In the genomic region with DNA sequence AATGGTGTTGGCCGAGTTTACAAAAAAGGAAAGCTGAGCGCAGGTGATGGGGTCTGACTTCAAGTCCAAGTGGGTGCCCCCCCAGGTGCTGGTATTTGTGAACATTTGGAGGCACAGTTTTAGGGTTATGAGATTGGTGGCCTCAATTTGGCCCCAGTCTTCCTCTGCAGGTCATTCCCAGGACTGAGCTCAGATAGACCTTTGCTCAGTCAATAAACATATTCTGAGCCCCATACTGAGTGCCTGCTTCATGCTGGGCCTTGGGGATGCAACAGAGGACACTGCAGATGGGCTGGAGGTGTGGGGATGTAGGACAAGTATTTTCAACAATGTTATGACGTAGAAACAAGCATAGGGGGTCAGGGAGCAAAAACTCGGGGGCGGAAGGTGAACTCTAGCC, we compare ENCODE assay signal across 27 cellular contexts. TPM values are rescaled to one million over a fixed set of nuclear protein-coding genes. Genes with fewer than 3 reads are reported as not detected.
DNase-seq lines count a peak whose midpoint lies in the region; ATAC-seq, FAIRE-seq and TF ChIP-seq lines count a peak whose summit lies in the region.
"Had no signal": no experiment of that assay in that cellular context is flagged by ENCODE, and none has a peak within 500 bp of the region (broad histone marks: within the 10 kb centered on the region; RNA-seq: fewer than 3 reads in every experiment).

No MANE protein-coding gene starts in this region.

- 33% methylated on average over 5 of the region's 5 CpGs for WGBS in HepG2 (ENCODE audit: low lambda C conversion rate)

- FAIRE-seq in HepG2 (lab: Jason Lieb, UNC) = no peak
- FAIRE-seq: A204.1, D721Med had no signal

- no peak overlapping the region for H2AFZ ChIP-seq in HepG2 (ENCODE audit: low read length)

- ATAC-seq in HepG2 (peak; percentile 72), HG02870 (IDR thresholded peaks at IDR 0.05; ENCODE audit: unreplicated experiment) (no peak), HG03521 (IDR thresholded peaks at IDR 0.05; ENCODE audit: unreplicated experiment) (no peak)

- peaks cover 2 to 17% of the 10 kb centered on the region in 2 experiments; a peak in 2 of 5 replicates for H3K27me3 ChIP-seq in HepG2 (ENCODE audit: control insufficient read depth in 1 of 2, insufficient read depth in 2 of 2, low read length in 2 of 2)
- H3K27me3 ChIP-seq: BLaER1, MG63 had no signal

- H3K79me2 ChIP-seq in HepG2 (ENCODE audit: insufficient read depth, low read length) = no peaks in the 10 kb centered on the region

- DNase-seq in HuH-7 (ENCODE audit: low spot score) = peak; percentile 43
- DNase-seq in HepG2 (ENCODE audit: low spot score) = no peak
- peak; percentile 30 for DNase-seq in posterior vena cava (ENCODE audit: low spot score)
- DNase-seq in SIG-M5 treated with dmso at 0.1 percent for 504 hours (lab: John Stamatoyannopoulos, UW; ENCODE audit: unreplicated experiment) = no peak
- DNase-seq: CD4-positive, alpha-beta T cell; GOT3; HCEC 1CT; KG1; MG63; NCI-H1105 treated with DMSO at 0.1 percent for 48 hours; NCI-H1694; NCI-H2227 treated with DMSO at 0.1 percent for 48 hours; NCI-H526 treated with DMSO at 0.1 percent for 48 hours; Right ventricle myocardium superior; RPMI8226 had no signal

- H3K4me2 ChIP-seq in HepG2 (ENCODE audit: low read depth, low read length) = no peak overlapping the region
- H3K4me2 ChIP-seq: BLaER1 had no signal

- POLR2A ChIA-PET in HepG2 (lab: Yijun Ruan, JAX) = no interaction called here

- H3K9me3 ChIP-seq in HepG2 (ENCODE audit: low read length) = no peaks in the 10 kb centered on the region
- H3K9me3 ChIP-seq: BLaER1, MG63 had no signal

- H4K20me1 ChIP-seq in HepG2 (ENCODE audit: insufficient read depth, low read length) = no peaks in the 10 kb centered on the region
- H4K20me1 ChIP-seq: BLaER1 had no signal

- in situ Hi-C loops in HepG2 (cut with HindIII; ENCODE audit: extremely low pct_ligation_motif_present, low pct_unique_long_range_greater_than_20kb) = no loop called here

- no peak overlapping the region for H3K4me3 ChIP-seq in HepG2 (replicated peaks in 1 of 3; ENCODE audit: insufficient read depth in 1 of 3, low read depth in 2 of 3, low read length in 3 of 3)
- H3K4me3 ChIP-seq: BLaER1, MG63, SK-N-MC had no signal

- no peaks in the 10 kb centered on the region for H3K36me3 ChIP-seq in HepG2 (replicated peaks in 1 of 2; ENCODE audit: control insufficient read depth in 1 of 2, insufficient read depth in 2 of 2, low read length in 2 of 2)
- H3K36me3 ChIP-seq: BLaER1, MG63 had no signal

- no peak for TF ChIP-seq RAD21 in HepG2 (CRISPR knock-in tag; IDR thresholded peaks at IDR 0.05)

- H3K4me1 ChIP-seq in HepG2 (ENCODE audit: insufficient read depth, low read length) = no peaks in the 10 kb centered on the region
- H3K4me1 ChIP-seq: BLaER1 had no signal

- peak overlapping the region; percentile 52 for H3K27ac ChIP-seq in C4-2B
- H3K27ac ChIP-seq in HepG2 (ENCODE audit: extremely low read length, insufficient read depth, low read length) = no peak overlapping the region
- H3K27ac ChIP-seq: BLaER1, SK-N-MC had no signal

- no peak for TF ChIP-seq POLR2A in HepG2 (IDR thresholded peaks at IDR 0.05; ENCODE audit: insufficient read depth in 1 of 2, low read depth in 2 of 2, low read length in 2 of 2)

- intact Hi-C loops in HepG2 (cut with micrococcal nuclease; ENCODE audit: unreplicated experiment) = no loop called here
- intact Hi-C loops in posterior vena cava (cut with DNase I) = no loop called here

- no peak for TF ChIP-seq EP300 in HepG2 (IDR thresholded peaks at IDR 0.05; ENCODE audit: low read depth in 2 of 2, low read length in 2 of 2)
- no peak for TF ChIP-seq EP300 in HepG2 (CRISPR knock-in tag; IDR thresholded peaks at IDR 0.05; ENCODE audit: borderline replicate concordance)

- CTCF ChIA-PET in HepG2 (lab: Yijun Ruan, JAX; ENCODE audit: low intra/inter-chr PET ratio, low total read pairs) = no interaction called here

- BruUV-seq in HepG2 (replicated peaks; lab: Mats Ljungman, UMichigan) = no TSS peak

- no peak overlapping the region for H3K9ac ChIP-seq in HepG2 (ENCODE audit: insufficient read depth, low read depth, low read length)
- H3K9ac ChIP-seq: BLaER1 had no signal

- no peak for TF ChIP-seq CTCF in C4-2B (conservative IDR thresholded peaks at IDR 0.05)
- TF ChIP-seq CTCF in HepG2 (CRISPR knock-in tag; IDR thresholded peaks at IDR 0.05) = no peak

TF ChIP-seq in HepG2, 621 proteins besides CTCF, POLR2A, EP300 and RAD21:
- 0 out of 2 replicates have a peak, but pooled peaks have one; percentile 31 for TF ChIP-seq CREB1 (IDR thresholded peaks at IDR 0.05)
- no peak for TF ChIP-seq CREB1 (CRISPR knock-in tag; IDR thresholded peaks at IDR 0.05)
- TF ChIP-seq ARNT2 (CRISPR knock-in tag; IDR thresholded peaks at IDR 0.05; ENCODE audit: low read depth) = no peak
- no peak for TF ChIP-seq ZC3H13 (CRISPR knock-in tag; IDR thresholded peaks at IDR 0.05)
- no peak for TF ChIP-seq ZNF124 (CRISPR knock-in tag; IDR thresholded peaks at IDR 0.05)
TF ChIP-seq in HepG2: peak in this region for 1.

RNA-seq across cellular contexts. Expression of a gene that starts 33.5 kb away (rescaled TPM):
- total RNA-seq in HepG2 (2016; rRNA removed; fragmentation: Illumina TruSeq; extraction: Trizol) = not detected in 2 replicates
- total RNA-seq in HepG2 (2016; cell fraction: cytosol; rRNA removed; fragmentation: Illumina TruSeq; extraction: Trizol; ENCODE audit: low read depth) = not detected in 2 replicates
- total RNA-seq in HepG2 (2016; cell fraction: insoluble cytoplasmic fraction; rRNA removed; fragmentation: Illumina TruSeq; extraction: Trizol) = not detected in 2 replicates
- total RNA-seq in HepG2 (2016; cell fraction: membrane; rRNA removed; fragmentation: Illumina TruSeq; extraction: Trizol) = not detected in 2 replicates
- total RNA-seq in HepG2 (2016; cell fraction: nucleus; rRNA removed; fragmentation: Illumina TruSeq; extraction: Trizol) = not detected in 2 replicates
- polyA plus RNA-seq in HepG2 (2011; rRNA removed) = not detected in 2 replicates
- not detected in 2 replicates for polyA plus RNA-seq in HepG2 (2011; cell fraction: cytosol; rRNA removed)
- not detected in 2 replicates for polyA plus RNA-seq in HepG2 (2011; cell fraction: nucleus; rRNA removed)
- polyA plus RNA-seq in HepG2 (2012) = not detected in 2 replicates
- not detected in 2 replicates for polyA plus RNA-seq in HepG2 (2016; cell fraction: cytosol; fragmentation: Illumina TruSeq; extraction: Trizol; ENCODE audit: low read depth)
- polyA plus RNA-seq in HepG2 (2016; cell fraction: insoluble cytoplasmic fraction; fragmentation: Illumina TruSeq; extraction: Trizol; ENCODE audit: low read depth) = not detected in 2 replicates
- polyA plus RNA-seq in HepG2 (2016; cell fraction: membrane; fragmentation: Illumina TruSeq; extraction: Trizol; ENCODE audit: low read depth) = not detected in 2 replicates
- not detected in 2 replicates for polyA plus RNA-seq in HepG2 (2016; cell fraction: nucleus; fragmentation: Illumina TruSeq; extraction: Trizol; ENCODE audit: insufficient read depth, low read depth)
- not detected in 2 replicates for polyA minus RNA-seq in HepG2 (2011; rRNA and poly(A)+ RNA removed; ENCODE audit: low replicate concordance)
- not detected in 2 replicates for polyA minus RNA-seq in HepG2 (2011; cell fraction: cytosol; rRNA and poly(A)+ RNA removed)
- polyA minus RNA-seq in HepG2 (2011; cell fraction: nucleus; rRNA and poly(A)+ RNA removed) = not detected in 2 replicates
- total RNA-seq in posterior vena cava = not detected
- total RNA-seq: CD4-positive, alpha-beta T cell; Daoy; G401; HT1080; Right ventricle myocardium superior had no signal
- polyA plus RNA-seq: AG04450 had no signal

RNA-seq across cellular contexts. Expression of a gene that starts 51.4 kb away (rescaled TPM):
- not detected in 2 replicates for total RNA-seq in HepG2 (2016; rRNA removed; fragmentation: Illumina TruSeq; extraction: Trizol)
- not detected in 2 replicates for total RNA-seq in HepG2 (2016; cell fraction: cytosol; rRNA removed; fragmentation: Illumina TruSeq; extraction: Trizol; ENCODE audit: low read depth)
- total RNA-seq in HepG2 (2016; cell fraction: insoluble cytoplasmic fraction; rRNA removed; fragmentation: Illumina TruSeq; extraction: Trizol) = not detected in 2 replicates
- total RNA-seq in HepG2 (2016; cell fraction: membrane; rRNA removed; fragmentation: Illumina TruSeq; extraction: Trizol) = not detected in 2 replicates
- not detected in 2 replicates for total RNA-seq in HepG2 (2016; cell fraction: nucleus; rRNA removed; fragmentation: Illumina TruSeq; extraction: Trizol)
- not detected in 2 replicates for polyA plus RNA-seq in HepG2 (2011; rRNA removed)
- not detected in 2 replicates for polyA plus RNA-seq in HepG2 (2011; cell fraction: cytosol; rRNA removed)
- polyA plus RNA-seq in HepG2 (2011; cell fraction: nucleus; rRNA removed) = not detected in 2 replicates
- polyA plus RNA-seq in HepG2 (2012) = not detected in 2 replicates
- polyA plus RNA-seq in HepG2 (2016; cell fraction: cytosol; fragmentation: Illumina TruSeq; extraction: Trizol; ENCODE audit: low read depth) = not detected in 2 replicates
- not detected in 2 replicates for polyA plus RNA-seq in HepG2 (2016; cell fraction: insoluble cytoplasmic fraction; fragmentation: Illumina TruSeq; extraction: Trizol; ENCODE audit: low read depth)
- not detected in 2 replicates for polyA plus RNA-seq in HepG2 (2016; cell fraction: membrane; fragmentation: Illumina TruSeq; extraction: Trizol; ENCODE audit: low read depth)
- not detected in 2 replicates for polyA plus RNA-seq in HepG2 (2016; cell fraction: nucleus; fragmentation: Illumina TruSeq; extraction: Trizol; ENCODE audit: insufficient read depth, low read depth)
- not detected in 2 replicates for polyA minus RNA-seq in HepG2 (2011; rRNA and poly(A)+ RNA removed; ENCODE audit: low replicate concordance)
- polyA minus RNA-seq in HepG2 (2011; cell fraction: cytosol; rRNA and poly(A)+ RNA removed) = not detected in 2 replicates
- polyA minus RNA-seq in HepG2 (2011; cell fraction: nucleus; rRNA and poly(A)+ RNA removed) = not detected in 2 replicates
- not detected for total RNA-seq in posterior vena cava
- total RNA-seq: CD4-positive, alpha-beta T cell; Daoy; G401; HT1080; NCI-H460; Right ventricle myocardium superior had no signal
- polyA plus RNA-seq: AG04450 had no signal

Comparison
In these comparisons a context has a peak if more than half of its experiments do, and no peak if none do; other contexts are left out.
1. DNase-seq: peak in HuH-7 (single experiment) and posterior vena cava (single experiment); none in HepG2 (single experiment) and SIG-M5 treated with dmso at 0.1 percent for 504 hours (single experiment).